In genomic region chr4:75172551-75172950, GRCh38 we compare ENCODE assay signal across 15 cellular contexts.
DNase-seq lines count a peak whose midpoint lies in the region; ATAC-seq lines count a peak whose summit lies in the region.
"Had no signal": no experiment of that assay in that cellular context is flagged by ENCODE, and none has a peak within 500 bp of the region (broad histone marks: within the 10 kb centered on the region; RNA-seq: fewer than 3 reads in every experiment).

No MANE protein-coding gene starts in this region.

- peaks cover 0 to 4% (median 0%) of the 10 kb centered on the region in 3 donors for H3K27me3 Mint-ChIP-seq in immature natural killer cell (ENCODE audit: low read depth in 3 of 3)
- H3K27me3 Mint-ChIP-seq in activated T-helper 1 cell treated with anti-CD3 and anti-CD28 coated beads, Interleukin-12 subunit alpha, Interleukin-12 subunit beta, Interleukin-2, Interleukin-4 antibody, amounts not matched to agents 30 ng/mL and 10 ng/mL and 1 ng/mL, durations not matched to agents 14 hours and 24 hours and 36 hours (ENCODE audit: insufficient read depth) = no peaks in the 10 kb centered on the region
- H3K27me3 Mint-ChIP-seq: activated naive CD8-positive, alpha-beta T cell treated with anti-CD3 and anti-CD28 coated beads, Interleukin-2, amount 10 ng/mL, durations not matched to agents 7 days and 5 days had no signal

- H3K27ac Mint-ChIP-seq in stimulated activated effector memory CD8-positive, alpha-beta T cell treated with anti-CD3 and anti-CD28 coated beads, Interleukin-12 subunit alpha, Interleukin-12 subunit beta, amount 100 ng/mL, for 72 hours = no peak overlapping the region
- no peak overlapping the region for H3K27ac Mint-ChIP-seq in immature natural killer cell
- H3K27ac Mint-ChIP-seq in activated T-helper 1 cell treated with anti-CD3 and anti-CD28 coated beads, Interleukin-12 subunit alpha, Interleukin-12 subunit beta, Interleukin-2, Interleukin-4 antibody, amounts not matched to agents 30 ng/mL and 10 ng/mL and 1 ng/mL, durations not matched to agents 14 hours and 24 hours and 36 hours = no peak overlapping the region
- H3K27ac Mint-ChIP-seq: activated naive CD8-positive, alpha-beta T cell treated with anti-CD3 and anti-CD28 coated beads, Interleukin-2, amount 10 ng/mL, durations not matched to agents 7 days and 5 days had no signal

- peak; percentile 89 for ATAC-seq in GM21723 (IDR thresholded peaks at IDR 0.05; ENCODE audit: unreplicated experiment)
- ATAC-seq in HG03108 (IDR thresholded peaks at IDR 0.05; ENCODE audit: unreplicated experiment) = peak; percentile 93
- ATAC-seq in stimulated activated effector memory CD8-positive, alpha-beta T cell treated with anti-CD3 and anti-CD28 coated beads, Interleukin-12 subunit alpha, Interleukin-12 subunit beta, amount 100 ng/mL, for 72 hours = peak; percentile 59

- H3K9me3 Mint-ChIP-seq in stimulated activated effector memory CD8-positive, alpha-beta T cell treated with anti-CD3 and anti-CD28 coated beads, Interleukin-12 subunit alpha, Interleukin-12 subunit beta, amount 100 ng/mL, for 72 hours = no peaks in the 10 kb centered on the region
- peaks cover 0 to 7% (median 0%) of the 10 kb centered on the region in 6 donors for H3K9me3 Mint-ChIP-seq in immature natural killer cell
- peaks cover 4% of the 10 kb centered on the region for H3K9me3 Mint-ChIP-seq in activated T-helper 1 cell treated with anti-CD3 and anti-CD28 coated beads, Interleukin-12 subunit alpha, Interleukin-12 subunit beta, Interleukin-2, Interleukin-4 antibody, amounts not matched to agents 30 ng/mL and 10 ng/mL and 1 ng/mL, durations not matched to agents 14 hours and 24 hours and 36 hours
- H3K9me3 Mint-ChIP-seq: activated naive CD8-positive, alpha-beta T cell treated with anti-CD3 and anti-CD28 coated beads, Interleukin-2, amount 10 ng/mL, durations not matched to agents 7 days and 5 days had no signal

- DNase-seq in NOMO-1 treated with DMSO at 0.1 percent for 48 hours (lab: John Stamatoyannopoulos, UW; ENCODE audit: unreplicated experiment) = peak; percentile 47
- DNase-seq in NOMO-1 (lab: John Stamatoyannopoulos, UW; ENCODE audit: unreplicated experiment in 2 of 2) = no peak
- DNase-seq in stimulated activated effector memory CD8-positive, alpha-beta T cell treated with anti-CD3 and anti-CD28 coated beads, Interleukin-12 subunit alpha, Interleukin-12 subunit beta, amount 100 ng/mL, for 72 hours (ENCODE audit: low spot score in 2 of 2) = no peak
- no peak for DNase-seq in immature natural killer cell
- DNase-seq in activated T-helper 1 cell treated with anti-CD3 and anti-CD28 coated beads, Interleukin-12 subunit alpha, Interleukin-12 subunit beta, Interleukin-2, Interleukin-4 antibody, amounts not matched to agents 30 ng/mL and 10 ng/mL and 1 ng/mL, durations not matched to agents 14 hours and 24 hours and 36 hours (ENCODE audit: low spot score) = no peak
- no peak for DNase-seq in DMS153 (lab: John Stamatoyannopoulos, UW)
- DNase-seq: 8988T; activated CD8-positive, alpha-beta memory T cell treated with anti-CD3 and anti-CD28 coated beads for 24 hours; activated naive CD8-positive, alpha-beta T cell treated with anti-CD3 and anti-CD28 coated beads, Interleukin-2, amount 10 ng/mL, durations not matched to agents 7 days and 5 days; Calu3; NCI-H1930; OCI-M1; stimulated activated naive CD4-positive, alpha-beta T cell treated with Interleukin-2 at 50 U/mL for 16 hours had no signal

- no peaks in the 10 kb centered on the region for H3K36me3 Mint-ChIP-seq in stimulated activated effector memory CD8-positive, alpha-beta T cell treated with anti-CD3 and anti-CD28 coated beads, Interleukin-12 subunit alpha, Interleukin-12 subunit beta, amount 100 ng/mL, for 72 hours
- no peaks in the 10 kb centered on the region for H3K36me3 Mint-ChIP-seq in immature natural killer cell
- no peaks in the 10 kb centered on the region for H3K36me3 Mint-ChIP-seq in activated T-helper 1 cell treated with anti-CD3 and anti-CD28 coated beads, Interleukin-12 subunit alpha, Interleukin-12 subunit beta, Interleukin-2, Interleukin-4 antibody, amounts not matched to agents 30 ng/mL and 10 ng/mL and 1 ng/mL, durations not matched to agents 14 hours and 24 hours and 36 hours (ENCODE audit: low read depth)
- H3K36me3 Mint-ChIP-seq: activated naive CD8-positive, alpha-beta T cell treated with anti-CD3 and anti-CD28 coated beads, Interleukin-2, amount 10 ng/mL, durations not matched to agents 7 days and 5 days had no signal

- H3K4me3 Mint-ChIP-seq in stimulated activated effector memory CD8-positive, alpha-beta T cell treated with anti-CD3 and anti-CD28 coated beads, Interleukin-12 subunit alpha, Interleukin-12 subunit beta, amount 100 ng/mL, for 72 hours = no peak overlapping the region
- H3K4me3 Mint-ChIP-seq in immature natural killer cell = no peak overlapping the region
- no peak overlapping the region for H3K4me3 Mint-ChIP-seq in activated T-helper 1 cell treated with anti-CD3 and anti-CD28 coated beads, Interleukin-12 subunit alpha, Interleukin-12 subunit beta, Interleukin-2, Interleukin-4 antibody, amounts not matched to agents 30 ng/mL and 10 ng/mL and 1 ng/mL, durations not matched to agents 14 hours and 24 hours and 36 hours
- H3K4me3 Mint-ChIP-seq: activated naive CD8-positive, alpha-beta T cell treated with anti-CD3 and anti-CD28 coated beads, Interleukin-2, amount 10 ng/mL, durations not matched to agents 7 days and 5 days had no signal

- no peaks in the 10 kb centered on the region for H3K4me1 Mint-ChIP-seq in stimulated activated effector memory CD8-positive, alpha-beta T cell treated with anti-CD3 and anti-CD28 coated beads, Interleukin-12 subunit alpha, Interleukin-12 subunit beta, amount 100 ng/mL, for 72 hours
- H3K4me1 Mint-ChIP-seq in immature natural killer cell = no peaks in the 10 kb centered on the region
- no peaks in the 10 kb centered on the region for H3K4me1 Mint-ChIP-seq in activated T-helper 1 cell treated with anti-CD3 and anti-CD28 coated beads, Interleukin-12 subunit alpha, Interleukin-12 subunit beta, Interleukin-2, Interleukin-4 antibody, amounts not matched to agents 30 ng/mL and 10 ng/mL and 1 ng/mL, durations not matched to agents 14 hours and 24 hours and 36 hours (ENCODE audit: low read depth)
- H3K4me1 Mint-ChIP-seq: activated naive CD8-positive, alpha-beta T cell treated with anti-CD3 and anti-CD28 coated beads, Interleukin-2, amount 10 ng/mL, durations not matched to agents 7 days and 5 days had no signal

- intact Hi-C loops in activated T-helper 1 cell treated with anti-CD3 and anti-CD28 coated beads, Interleukin-12 subunit alpha, Interleukin-12 subunit beta, Interleukin-2, Interleukin-4 antibody, amounts not matched to agents 30 ng/mL and 10 ng/mL and 1 ng/mL, durations not matched to agents 14 hours and 24 hours and 36 hours (cut with micrococcal nuclease) = no loop called here
